ENCODE assay signal across 8 cellular contexts in genomic region chr19:677601-678380, GRCh38. TPM values are rescaled to one million over a fixed set of nuclear protein-coding genes. Genes with fewer than 3 reads are reported as not detected.
DNase-seq lines count a peak whose midpoint lies in the region; ATAC-seq, FAIRE-seq and TF ChIP-seq lines count a peak whose summit lies in the region.

No MANE protein-coding gene starts in this region.

- H3K14ac ChIP-seq in H9 (ENCODE audit: insufficient read depth, low read length), result no peak overlapping the region

- no peak overlapping the region for H2BK12ac ChIP-seq in H9 (ENCODE audit: insufficient read length, low read depth, low read length)

- peaks cover 8% of the 10 kb centered on the region for H3K23me2 ChIP-seq in H9 (ENCODE audit: insufficient read length, low read depth, low read length, poor library complexity, severe bottlenecking)

- H4K20me1 ChIP-seq in H9 (ENCODE audit: control insufficient read depth, insufficient read depth, insufficient read length), result no peaks in the 10 kb centered on the region

- WGBS in A549 (ENCODE audit: missing lambda C conversion rate), result 33% methylated on average over 5 of the region's 21 CpGs
- no CpG with 5 or more reads among the region's 21 CpGs for WGBS in H9 (ENCODE audit: extremely low coverage, insufficient read length, low lambda C conversion rate)

- no peaks in the 10 kb centered on the region for H3K36me3 Mint-ChIP-seq in H9 (ENCODE audit: insufficient read depth in 1 of 3, low read depth in 3 of 3)
- no peaks in the 10 kb centered on the region for H3K36me3 Mint-ChIP-seq in brain

- peaks cover 0 to 10% of the 10 kb centered on the region in 2 experiments; a peak in 2 of 4 replicates for H3K4me1 Mint-ChIP-seq in H9
- peaks cover 27% of the 10 kb centered on the region for H3K4me1 Mint-ChIP-seq in brain

- H3K9me3 ChIP-seq in A549, result no peaks in the 10 kb centered on the region
- H3K9me3 ChIP-seq in H9 (ENCODE audit: control insufficient read depth, low read depth, low read length), result no peaks in the 10 kb centered on the region

- H2AFZ ChIP-seq in H9 (ENCODE audit: low read length), result no peak overlapping the region

- H3K9ac ChIP-seq in H9 (ENCODE audit: extremely low read depth, insufficient read length, low read length), result no peak overlapping the region

- CTCF ChIA-PET in A549 (lab: Yijun Ruan, JAX), result interaction anchor here (1.0 to 2.0 kb wide), 5 partner anchors 52 to 94 kb away, joined by 3 to 5 read pairs (median 4); no protein-coding TSS in a partner anchor

- no peaks in the 10 kb centered on the region for H3K79me1 ChIP-seq in H9 (ENCODE audit: insufficient read depth, low read depth, low read length, poor library complexity, severe bottlenecking)

- no peak overlapping the region for H3K4ac ChIP-seq in H9 (ENCODE audit: low read depth, low read length)

- POLR2A ChIA-PET in A549 (lab: Yijun Ruan, JAX), result interaction anchor here (1.2 to 2.8 kb wide), 4 partner anchors 15 to 106 kb away, joined by 5 to 26 read pairs (median 9); partner anchors contain the start of gene RNF126

- no peak overlapping the region for H2AK5ac ChIP-seq in H9 (ENCODE audit: insufficient read length, low read length)

- H3K4me1 ChIP-seq in A549, result peaks cover 26% of the 10 kb centered on the region
- no peaks in the 10 kb centered on the region for H3K4me1 ChIP-seq in H9 (ENCODE audit: insufficient read depth, low read length)

- H3K27ac ChIP-seq in A549, result peak overlapping the region; percentile 99
- no peak overlapping the region for H3K27ac ChIP-seq in H9 (ENCODE audit: insufficient read length, low read depth, low read length)

- TF ChIP-seq CTCF in A549 (IDR thresholded peaks at IDR 0.05), result no peak
- no peak for TF ChIP-seq CTCF in H9 (conservative IDR thresholded peaks at IDR 0.05)
- no peak for TF ChIP-seq CTCF in brain (conservative IDR thresholded peaks at IDR 0.05)

- H3K27me3 Mint-ChIP-seq in H9 (ENCODE audit: low read depth) (peaks cover 46% of the 10 kb centered on the region), brain (peaks cover 26% of the 10 kb centered on the region)

- peak overlapping the region; percentile 64 for H3K4me3 ChIP-seq in A549

- H3K27ac Mint-ChIP-seq in H9, result no peak overlapping the region
- peak overlapping the region in 1 of 5 experiments; percentile 8 for H3K27ac Mint-ChIP-seq in brain

- H3K9me3 Mint-ChIP-seq in H9 (no peaks in the 10 kb centered on the region), brain (no peaks in the 10 kb centered on the region)

- no peak for TF ChIP-seq RAD21 in A549 (conservative IDR thresholded peaks at IDR 0.05 in 1 of 2, IDR thresholded peaks at IDR 0.05 in 1 of 2)

- TF ChIP-seq POLR2A in A549 (IDR thresholded peaks at IDR 0.05; ENCODE audit: low read length), result peak; percentile 13; the same call in 1 of the 2 replicates

- H3K56ac ChIP-seq in H9 (ENCODE audit: insufficient read length, low read depth, low read length), result no peak overlapping the region

- H3K23ac ChIP-seq in H9 (ENCODE audit: insufficient read length, low read depth, low read length), result no peak overlapping the region

- H3T11ph ChIP-seq in H9 (ENCODE audit: low read length), result no peak overlapping the region

- no peak overlapping the region for H4K91ac ChIP-seq in H9 (ENCODE audit: insufficient read length, low read depth, low read length)

- H2BK5ac ChIP-seq in H9 (ENCODE audit: insufficient read length, low read length), result no peak overlapping the region

- H2BK20ac ChIP-seq in H9 (ENCODE audit: low read depth, low read length, poor library complexity, severe bottlenecking), result no peak overlapping the region

- H4K5ac ChIP-seq in H9 (ENCODE audit: insufficient read length, low read depth, low read length), result no peak overlapping the region

- H3K18ac ChIP-seq in H9 (ENCODE audit: insufficient read length, low read depth, low read length), result no peak overlapping the region

- H3K79me2 ChIP-seq in H9 (ENCODE audit: insufficient read depth, low read length), result no peaks in the 10 kb centered on the region

- H3K27me3 ChIP-seq in H9 (ENCODE audit: insufficient read depth, low read length), result no peaks in the 10 kb centered on the region; the same call in 1 of the 2 replicates

- no peak overlapping the region for H2BK120ac ChIP-seq in H9 (ENCODE audit: low read depth, low read length, poor library complexity, severe bottlenecking)

- no peak for TF ChIP-seq EP300 in A549 (IDR thresholded peaks at IDR 0.05)

- H4K8ac ChIP-seq in H9 (replicated peaks; ENCODE audit: insufficient read length, low read depth, low read length), result no peak overlapping the region

- no peak overlapping the region for H2BK15ac ChIP-seq in H9 (ENCODE audit: low read depth, low read length)

- ATAC-seq in A549, result peak; percentile 2 to 30; a peak in 3 of 6 replicates
- no peak for ATAC-seq in HG03039 (IDR thresholded peaks at IDR 0.05; ENCODE audit: unreplicated experiment)
- no peak for ATAC-seq in GM18858 (IDR thresholded peaks at IDR 0.05; ENCODE audit: unreplicated experiment)

- H3K4me3 Mint-ChIP-seq in H9 (peak overlapping the region; percentile 21 to 31; a peak in 3 of 5 replicates), brain (peak overlapping the region in 4 of 5 experiments; percentile 39 to 88 (median 52))

- no peak for FAIRE-seq in A549 (lab: Jason Lieb, UNC)

- peak overlapping the region; percentile 77 for H3K4me2 ChIP-seq in A549
- H3K4me2 ChIP-seq in H9 (ENCODE audit: insufficient read depth, insufficient read length, low read length), result no peak overlapping the region

- peak; percentile 38 to 43 for DNase-seq in A549 (ENCODE audit: low read depth in 1 of 2, low spot score in 1 of 2)
- no peak for DNase-seq in H9
- DNase-seq in mesenteric fat pad (ENCODE audit: low spot score), result peak; percentile 87
- DNase-seq in central memory CD4-positive, alpha-beta T cell, result no peak
- DNase-seq in GOT3 (lab: John Stamatoyannopoulos, UW), result no peak

TF ChIP-seq in A549, 52 proteins besides CTCF, POLR2A, EP300 and RAD21 (continues in another document):
- TF ChIP-seq, protein P1, sequence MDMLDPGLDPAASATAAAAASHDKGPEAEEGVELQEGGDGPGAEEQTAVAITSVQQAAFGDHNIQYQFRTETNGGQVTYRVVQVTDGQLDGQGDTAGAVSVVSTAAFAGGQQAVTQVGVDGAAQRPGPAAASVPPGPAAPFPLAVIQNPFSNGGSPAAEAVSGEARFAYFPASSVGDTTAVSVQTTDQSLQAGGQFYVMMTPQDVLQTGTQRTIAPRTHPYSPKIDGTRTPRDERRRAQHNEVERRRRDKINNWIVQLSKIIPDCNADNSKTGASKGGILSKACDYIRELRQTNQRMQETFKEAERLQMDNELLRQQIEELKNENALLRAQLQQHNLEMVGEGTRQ (IDR thresholded peaks at IDR 0.05), result 0 out of 2 replicates have a peak, but pooled peaks have one; percentile 4
- TF ChIP-seq ZNF302 (CRISPR knock-in tag; IDR thresholded peaks at IDR 0.05), result no peak

RNA-seq across cellular contexts. Expression of gene FSTL3, which starts 1.6 kb away (rescaled TPM):
- polyA plus RNA-seq in A549 (2011; rRNA removed) (45.5 and 58.1 TPM in 2 replicates), A549 (2017; fragmentation: RNase III; extraction: RNeasy Plus Mini Kit Qiagen cat#74134 plus additional on column Dnase treatment) (110 to 131 TPM (median 118 TPM) in 3 replicates), brain (ENCODE audit: insufficient read depth, low read depth, low replicate concordance) (10.9 TPM)
- 109 and 193 TPM in 2 replicates for polyA plus RNA-seq in A549 (2012; cell fraction: cytosol; rRNA removed)
- 322 and 573 TPM in 2 replicates for polyA plus RNA-seq in A549 (2012; cell fraction: nucleus; rRNA removed)
- polyA minus RNA-seq in A549 (2011; rRNA and poly(A)+ RNA removed), result 32.4 and 35.3 TPM in 2 replicates
- total RNA-seq in H9 (2021) (6.8 and 9.1 TPM in 2 replicates), mesenteric fat pad (193 TPM)

RNA-seq across cellular contexts. Expression of gene RNF126, which starts 14.8 kb away (rescaled TPM):
- 3.1 and 4.9 TPM in 2 replicates for polyA plus RNA-seq in A549 (2011; rRNA removed)
- 43.6 and 53.5 TPM in 2 replicates for polyA plus RNA-seq in A549 (2012; cell fraction: cytosol; rRNA removed)
- polyA plus RNA-seq in A549 (2012; cell fraction: nucleus; rRNA removed), result 71.1 and 89.5 TPM in 2 replicates
- 35.0 to 36.3 TPM (median 35.4 TPM) in 3 replicates for polyA plus RNA-seq in A549 (2017; fragmentation: RNase III; extraction: RNeasy Plus Mini Kit Qiagen cat#74134 plus additional on column Dnase treatment)
- 2.4 and 5.0 TPM in 2 replicates for polyA minus RNA-seq in A549 (2011; rRNA and poly(A)+ RNA removed)
- total RNA-seq in H9 (2021), result 78.0 and 81.9 TPM in 2 replicates
- 58.5 TPM for polyA plus RNA-seq in brain (ENCODE audit: insufficient read depth, low read depth, low replicate concordance)
- 37.3 TPM for total RNA-seq in mesenteric fat pad

RNA-seq across cellular contexts. Expression of gene PRSS57, which starts 17.5 kb away (rescaled TPM):
- polyA plus RNA-seq in A549 (2011; rRNA removed) (0.10 TPM in 1 of 2 replicates, not detected in the other), A549 (2017; fragmentation: RNase III; extraction: RNeasy Plus Mini Kit Qiagen cat#74134 plus additional on column Dnase treatment) (not detected in 3 replicates), brain (ENCODE audit: insufficient read depth, low read depth, low replicate concordance) (not detected)
- polyA plus RNA-seq in A549 (2012; cell fraction: cytosol; rRNA removed), result 0.06 and 0.11 TPM in 2 replicates
- 0.10 TPM in 1 of 2 replicates, not detected in the other for polyA plus RNA-seq in A549 (2012; cell fraction: nucleus; rRNA removed)
- polyA minus RNA-seq in A549 (2011; rRNA and poly(A)+ RNA removed), result not detected in 2 replicates
- total RNA-seq in H9 (2021) (0.22 TPM in 1 of 2 replicates, not detected in the other), mesenteric fat pad (not detected)

RNA-seq across cellular contexts. Expression of gene PALM, which starts 30.9 kb away (rescaled TPM):
- polyA plus RNA-seq in A549 (2011; rRNA removed) (2.0 and 3.0 TPM in 2 replicates), A549 (2017; fragmentation: RNase III; extraction: RNeasy Plus Mini Kit Qiagen cat#74134 plus additional on column Dnase treatment) (11.4 to 17.5 TPM (median 15.7 TPM) in 3 replicates), brain (ENCODE audit: insufficient read depth, low read depth, low replicate concordance) (384 TPM)
- 5.4 and 7.0 TPM in 2 replicates for polyA plus RNA-seq in A549 (2012; cell fraction: cytosol; rRNA removed)
- 8.5 and 8.8 TPM in 2 replicates for polyA plus RNA-seq in A549 (2012; cell fraction: nucleus; rRNA removed)
- polyA minus RNA-seq in A549 (2011; rRNA and poly(A)+ RNA removed), result 2.2 and 3.7 TPM in 2 replicates
- total RNA-seq in H9 (2021) (18.5 and 23.6 TPM in 2 replicates), mesenteric fat pad (212 TPM)

RNA-seq across cellular contexts. Expression of gene FGF22, which starts 38.1 kb away (rescaled TPM):
- polyA plus RNA-seq in A549 (2011; rRNA removed) (0.13 TPM in 1 of 2 replicates, not detected in the other), A549 (2017; fragmentation: RNase III; extraction: RNeasy Plus Mini Kit Qiagen cat#74134 plus additional on column Dnase treatment) (0.79 to 1.1 TPM (median 1.0 TPM) in 3 replicates), brain (ENCODE audit: insufficient read depth, low read depth, low replicate concordance) (1.6 TPM)
- 0.28 and 0.39 TPM in 2 replicates for polyA plus RNA-seq in A549 (2012; cell fraction: cytosol; rRNA removed)
- 1.5 and 1.7 TPM in 2 replicates for polyA plus RNA-seq in A549 (2012; cell fraction: nucleus; rRNA removed)
- not detected in 2 replicates for polyA minus RNA-seq in A549 (2011; rRNA and poly(A)+ RNA removed)
- total RNA-seq in H9 (2021) (0.72 and 0.99 TPM in 2 replicates), mesenteric fat pad (0.22 TPM)

Comparison
In these comparisons a context has a peak if more than half of its experiments do, and no peak if none do; other contexts are left out.
1. ATAC-seq: peak in A549 (2 of 2); none in HG03039 (single experiment) and GM18858 (single experiment).
2. DNase-seq: peak in A549 (2 of 2) and mesenteric fat pad (single experiment); none in H9 (single experiment), central memory CD4-positive, alpha-beta T cell (single experiment) and GOT3 (single experiment).
3. RNA of gene FSTL3, which starts 1.6 kb away (total RNA-seq): 193 TPM in mesenteric fat pad (single experiment); 6.8 to 9.1 TPM in H9; every median in the first group is over 10 times any median in the second.